ENCODE assay signal across 25 cellular contexts in genomic region chr9:134773842-134774241, GRCh38.
"Had no signal": no experiment of that assay in that cellular context is flagged by ENCODE, and none has a peak within 500 bp of the region (broad histone marks: within the 10 kb centered on the region; RNA-seq: fewer than 3 reads in every experiment).

No MANE protein-coding gene starts in this region.

- DNase-seq: activated CD4-positive, alpha-beta memory T cell treated with anti-CD3 and anti-CD28 coated beads for 36 hours; activated CD4-positive, alpha-beta T cell treated with anti-CD3 and anti-CD28 coated beads, Interleukin-2, amount 10 ng/mL, durations not matched to agents 24 days and 14 days; activated CD8-positive, alpha-beta memory T cell treated with anti-CD3 and anti-CD28 coated beads, Interleukin-2, amount 50 U/mL, for 4 hours; activated gamma-delta T cell; activated naive CD4-positive, alpha-beta T cell treated with anti-CD3 and anti-CD28 coated beads, Interleukin-2, amount 10 ng/mL, durations not matched to agents 7 days and 5 days; activated naive CD8-positive, alpha-beta T cell treated with anti-CD3 and anti-CD28 coated beads, Interleukin-2, amount 10 ng/mL, durations not matched to agents 7 days and 5 days; activated T-cell treated with anti-CD3 and anti-CD28 coated beads, Interleukin-2, amount 50 U/mL, for 1 hour; central memory CD4-positive, alpha-beta T cell; colonic mucosa; foreskin keratinocyte; islet precursor cell; mammary epithelial cell; right lobe of liver; stimulated activated CD4-positive, alpha-beta T cell treated with anti-CD3 and anti-CD28 coated beads, Interleukin-12 subunit alpha, Interleukin-12 subunit beta, amount 100 ng/mL, for 4 hours; stimulated activated CD4-positive, alpha-beta T cell treated with anti-CD3 and anti-CD28 coated beads, Interleukin-4, amount 100 ng/mL, for 1 hour; stimulated activated naive CD8-positive, alpha-beta T cell treated with anti-CD3 and anti-CD28 coated beads, Interleukin-15, Interleukin-2, amounts not matched to agents 100 U/mL and 50 U/mL, for 24 hours; trophoblast cell had no signal

- H3K9me3 Mint-ChIP-seq: activated CD4-positive, alpha-beta memory T cell treated with anti-CD3 and anti-CD28 coated beads for 36 hours; activated CD4-positive, alpha-beta T cell treated with anti-CD3 and anti-CD28 coated beads, Interleukin-2, amount 10 ng/mL, durations not matched to agents 24 days and 14 days; activated naive CD4-positive, alpha-beta T cell treated with anti-CD3 and anti-CD28 coated beads, Interleukin-2, amount 10 ng/mL, durations not matched to agents 7 days and 5 days; activated naive CD8-positive, alpha-beta T cell treated with anti-CD3 and anti-CD28 coated beads, Interleukin-2, amount 10 ng/mL, durations not matched to agents 7 days and 5 days; nephron had no signal

- H3K4me1 Mint-ChIP-seq: activated naive CD4-positive, alpha-beta T cell treated with anti-CD3 and anti-CD28 coated beads, Interleukin-2, amount 10 ng/mL, durations not matched to agents 7 days and 5 days had no signal

- H3K4me3 ChIP-seq: ascending aorta, colonic mucosa, dorsolateral prefrontal cortex, right lobe of liver, thoracic aorta had no signal

- H3K4me1 ChIP-seq: colonic mucosa, foreskin keratinocyte, right lobe of liver had no signal

- ATAC-seq: activated CD4-positive, CD25-positive, alpha-beta regulatory T cell treated with anti-CD3 and anti-CD28 coated beads, Interleukin-2, amount 50 U/mL, for 24 hours; esophagus mucosa; foreskin keratinocyte; right lobe of liver; stimulated activated naive CD8-positive, alpha-beta T cell treated with anti-CD3 and anti-CD28 coated beads, Interleukin-15, Interleukin-2, amounts not matched to agents 100 U/mL and 50 U/mL, for 24 hours had no signal

- H3K36me3 ChIP-seq: colonic mucosa, neutrophil, right lobe of liver had no signal

- H3K27me3 ChIP-seq: ascending aorta, colonic mucosa, dorsolateral prefrontal cortex, right lobe of liver had no signal

- H3K4me3 Mint-ChIP-seq: activated CD4-positive, alpha-beta memory T cell treated with anti-CD3 and anti-CD28 coated beads for 36 hours; activated CD4-positive, alpha-beta T cell treated with anti-CD3 and anti-CD28 coated beads, Interleukin-2, amount 10 ng/mL, durations not matched to agents 24 days and 14 days; activated naive CD4-positive, alpha-beta T cell treated with anti-CD3 and anti-CD28 coated beads, Interleukin-2, amount 10 ng/mL, durations not matched to agents 7 days and 5 days; activated naive CD8-positive, alpha-beta T cell treated with anti-CD3 and anti-CD28 coated beads, Interleukin-2, amount 10 ng/mL, durations not matched to agents 7 days and 5 days; nephron had no signal

- H3K9me3 ChIP-seq: ascending aorta, colonic mucosa, neutrophil, right lobe of liver, thoracic aorta had no signal

- H3K27ac ChIP-seq: ascending aorta, colonic mucosa, foreskin keratinocyte, neutrophil, right lobe of liver, thoracic aorta, VCaP had no signal

- H3K27ac Mint-ChIP-seq: activated CD4-positive, alpha-beta memory T cell treated with anti-CD3 and anti-CD28 coated beads for 36 hours; activated CD4-positive, alpha-beta T cell treated with anti-CD3 and anti-CD28 coated beads, Interleukin-2, amount 10 ng/mL, durations not matched to agents 24 days and 14 days; activated naive CD4-positive, alpha-beta T cell treated with anti-CD3 and anti-CD28 coated beads, Interleukin-2, amount 10 ng/mL, durations not matched to agents 7 days and 5 days; activated naive CD8-positive, alpha-beta T cell treated with anti-CD3 and anti-CD28 coated beads, Interleukin-2, amount 10 ng/mL, durations not matched to agents 7 days and 5 days; nephron had no signal

- H3K36me3 Mint-ChIP-seq: activated CD4-positive, alpha-beta memory T cell treated with anti-CD3 and anti-CD28 coated beads for 36 hours; activated naive CD4-positive, alpha-beta T cell treated with anti-CD3 and anti-CD28 coated beads, Interleukin-2, amount 10 ng/mL, durations not matched to agents 7 days and 5 days; activated naive CD8-positive, alpha-beta T cell treated with anti-CD3 and anti-CD28 coated beads, Interleukin-2, amount 10 ng/mL, durations not matched to agents 7 days and 5 days had no signal
